In genomic region chr10:123008379-123009104, GRCh38 we compare ENCODE assay signal across 8 cellular contexts. TPM values are rescaled to one million over a fixed set of nuclear protein-coding genes. Genes with fewer than 3 reads are reported as not detected.
DNase-seq lines count a peak whose midpoint lies in the region; ATAC-seq and TF ChIP-seq lines count a peak whose summit lies in the region.

ACADSB (plus strand) TSS chr10:123009006; CDS start chr10:123009030, 24 bp downstream.
IKZF5 (minus strand) TSS chr10:123008795; CDS start chr10:122998625, 10,170 bp downstream.

- no peaks in the 10 kb centered on the region for H3K27me3 ChIP-seq in osteoblast (ENCODE audit: insufficient read depth, low read length)
- no peaks in the 10 kb centered on the region for H3K27me3 ChIP-seq in testis

- DNase-seq in GM10266 (ENCODE audit: extremely low spot score) (peak; percentile 99), NCI-H1092 treated with DMSO at 0.1 percent for 48 hours (lab: John Stamatoyannopoulos, UW) (peak; percentile 93), glomerular visceral epithelial cell (ENCODE audit: extremely low spot score) (peak; percentile 98), osteoblast (ENCODE audit: insufficient read length, low spot score, missing footprints) (peak; percentile 100), testis (peak; percentile 97)

- H3K4me3 Mint-ChIP-seq in activated naive CD4-positive, alpha-beta T cell treated with anti-CD3 and anti-CD28 coated beads, Interleukin-2, amount 50 U/mL, for 24 hours, result peak within 1 kb of the TSS; percentile 99

- intact Hi-C loops in testis (cut with DNase I; ENCODE audit: low total_unique reads), result no loop called here

- peaks cover 63% of the 10 kb centered on the region for H3K4me1 Mint-ChIP-seq in activated naive CD4-positive, alpha-beta T cell treated with anti-CD3 and anti-CD28 coated beads, Interleukin-2, amount 50 U/mL, for 24 hours

- no peaks in the 10 kb centered on the region for H3K36me3 ChIP-seq in osteoblast (ENCODE audit: insufficient read depth, low read length)
- no peaks in the 10 kb centered on the region for H3K36me3 ChIP-seq in testis (ENCODE audit: low read depth, missing control alignments)

- H2AFZ ChIP-seq in osteoblast (ENCODE audit: low read length), result peak within 1 kb of the TSS; percentile 96

- H3K27me3 Mint-ChIP-seq in activated naive CD4-positive, alpha-beta T cell treated with anti-CD3 and anti-CD28 coated beads, Interleukin-2, amount 50 U/mL, for 24 hours, result no peaks in the 10 kb centered on the region

- peak within 1 kb of the TSS; percentile 99 for H3K4me2 ChIP-seq in osteoblast (ENCODE audit: insufficient read depth, low read length)

- TF ChIP-seq POLR2A in testis (IDR thresholded peaks at IDR 0.05), result peak; percentile 74

- peaks cover 7% of the 10 kb centered on the region for H3K36me3 Mint-ChIP-seq in activated naive CD4-positive, alpha-beta T cell treated with anti-CD3 and anti-CD28 coated beads, Interleukin-2, amount 50 U/mL, for 24 hours

- H3K4me1 ChIP-seq in osteoblast (ENCODE audit: insufficient read depth, low read length) (peaks cover 16% of the 10 kb centered on the region), testis (peaks cover 13% of the 10 kb centered on the region)

- H4K20me1 ChIP-seq in osteoblast (ENCODE audit: insufficient read depth, low read length), result peaks cover 11% of the 10 kb centered on the region

- peak within 1 kb of the TSS; percentile 100 for H3K27ac Mint-ChIP-seq in activated naive CD4-positive, alpha-beta T cell treated with anti-CD3 and anti-CD28 coated beads, Interleukin-2, amount 50 U/mL, for 24 hours

- peaks cover 50% of the 10 kb centered on the region for H3K79me2 ChIP-seq in osteoblast (ENCODE audit: insufficient read depth, low read length)

- H3K27ac ChIP-seq in osteoblast (ENCODE audit: low read depth, low read length) (peak within 1 kb of the TSS; percentile 80), testis (peak within 1 kb of the TSS; percentile 89 to 97)

- ATAC-seq in HG02623 (IDR thresholded peaks at IDR 0.05; ENCODE audit: unreplicated experiment) (peak; percentile 80), SK-N-SH treated with all-trans-retinoic acid at 6 μM for 48 hours (peak; percentile 97)

- no peaks in the 10 kb centered on the region for H3K9me3 ChIP-seq in osteoblast (ENCODE audit: low read depth, low read length)
- H3K9me3 ChIP-seq in testis, result no peaks in the 10 kb centered on the region

- WGBS in testis, 2 donors, result 0 to 2% methylated on average over 15 to 56 of the region's 64 CpGs

- H3K9me3 Mint-ChIP-seq in activated naive CD4-positive, alpha-beta T cell treated with anti-CD3 and anti-CD28 coated beads, Interleukin-2, amount 50 U/mL, for 24 hours, result no peaks in the 10 kb centered on the region

- H3K4me3 ChIP-seq in osteoblast (ENCODE audit: insufficient read depth, low read length) (peak within 1 kb of the TSS; percentile 94), testis (peak within 1 kb of the TSS; percentile 87 to 99)

- TF ChIP-seq CTCF in GM10266 (IDR thresholded peaks at IDR 0.05; ENCODE audit: control insufficient read depth, insufficient read depth, low read depth, missing control alignments) (no peak), osteoblast (IDR thresholded peaks at IDR 0.05; ENCODE audit: extremely low read depth, low read depth, low read length) (no peak), testis (IDR thresholded peaks at IDR 0.05) (peak in 1 of 3 experiments; percentile 14)

TF ChIP-seq in SK-N-SH treated with all-trans-retinoic acid at 6 μM for 48 hours, 23 proteins besides CTCF, POLR2A, EP300 and RAD21:
- TF ChIP-seq ZNF8 (CRISPR knock-in tag; IDR thresholded peaks at IDR 0.05) (no peak), ZNF70 (CRISPR knock-in tag; IDR thresholded peaks at IDR 0.05) (no peak), ZFP30 (CRISPR knock-in tag; IDR thresholded peaks at IDR 0.05) (no peak), GLIS3 (CRISPR knock-in tag; IDR thresholded peaks at IDR 0.05) (no peak), ZFP3 (CRISPR knock-in tag; IDR thresholded peaks at IDR 0.05) (no peak), CREB5 (CRISPR knock-in tag; IDR thresholded peaks at IDR 0.05; ENCODE audit: low read depth) (no peak), ISL1 (CRISPR knock-in tag; IDR thresholded peaks at IDR 0.05) (no peak), POU6F1 (CRISPR knock-in tag; IDR thresholded peaks at IDR 0.05; ENCODE audit: borderline replicate concordance, low read depth) (no peak), OSR1 (CRISPR knock-in tag; IDR thresholded peaks at IDR 0.05) (no peak), TCF4 (CRISPR knock-in tag; IDR thresholded peaks at IDR 0.05; ENCODE audit: borderline replicate concordance) (no peak), CSRNP3 (CRISPR knock-in tag; IDR thresholded peaks at IDR 0.05) (no peak), RARB (CRISPR knock-in tag; IDR thresholded peaks at IDR 0.05) (no peak), CSDC2 (CRISPR knock-in tag; IDR thresholded peaks at IDR 0.05) (no peak), PPARA (CRISPR knock-in tag; IDR thresholded peaks at IDR 0.05; ENCODE audit: borderline replicate concordance) (no peak), ESRRG (CRISPR knock-in tag; IDR thresholded peaks at IDR 0.05) (no peak), BACH2 (CRISPR knock-in tag; IDR thresholded peaks at IDR 0.05; ENCODE audit: borderline replicate concordance) (no peak)
- TF ChIP-seq, protein P1, sequence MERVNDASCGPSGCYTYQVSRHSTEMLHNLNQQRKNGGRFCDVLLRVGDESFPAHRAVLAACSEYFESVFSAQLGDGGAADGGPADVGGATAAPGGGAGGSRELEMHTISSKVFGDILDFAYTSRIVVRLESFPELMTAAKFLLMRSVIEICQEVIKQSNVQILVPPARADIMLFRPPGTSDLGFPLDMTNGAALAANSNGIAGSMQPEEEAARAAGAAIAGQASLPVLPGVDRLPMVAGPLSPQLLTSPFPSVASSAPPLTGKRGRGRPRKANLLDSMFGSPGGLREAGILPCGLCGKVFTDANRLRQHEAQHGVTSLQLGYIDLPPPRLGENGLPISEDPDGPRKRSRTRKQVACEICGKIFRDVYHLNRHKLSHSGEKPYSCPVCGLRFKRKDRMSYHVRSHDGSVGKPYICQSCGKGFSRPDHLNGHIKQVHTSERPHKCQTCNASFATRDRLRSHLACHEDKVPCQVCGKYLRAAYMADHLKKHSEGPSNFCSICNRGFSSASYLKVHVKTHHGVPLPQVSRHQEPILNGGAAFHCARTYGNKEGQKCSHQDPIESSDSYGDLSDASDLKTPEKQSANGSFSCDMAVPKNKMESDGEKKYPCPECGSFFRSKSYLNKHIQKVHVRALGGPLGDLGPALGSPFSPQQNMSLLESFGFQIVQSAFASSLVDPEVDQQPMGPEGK (CRISPR knock-in tag; IDR thresholded peaks at IDR 0.05; ENCODE audit: borderline replicate concordance), result no peak

RNA-seq across cellular contexts. Expression of gene ACADSB, which starts in this region (rescaled TPM):
- total RNA-seq in osteoblast, result 8.5 and 9.4 TPM in 2 replicates
- 10 to 100 TPM; 17.3 to 19.1 TPM for total RNA-seq in testis
- polyA plus RNA-seq in testis (ENCODE audit: insufficient read depth, low read depth, low replicate concordance), result 19.3 TPM

RNA-seq across cellular contexts. Expression of gene IKZF5, which starts in this region (rescaled TPM):
- total RNA-seq in osteoblast (6.2 and 8.0 TPM in 2 replicates), testis (10 to 100 TPM; 18.8 to 21.4 TPM)
- 21.4 TPM for polyA plus RNA-seq in testis (ENCODE audit: insufficient read depth, low read depth, low replicate concordance)

Comparison
In these comparisons a context has a peak if more than half of its experiments do, and no peak if none do; other contexts are left out.
1. Peak in every context shown above with its lines: DNase-seq, ATAC-seq, H3K4me3 ChIP-seq and H3K27ac ChIP-seq.